28 cellular contexts compared by ENCODE assay signal in the genomic region with DNA sequence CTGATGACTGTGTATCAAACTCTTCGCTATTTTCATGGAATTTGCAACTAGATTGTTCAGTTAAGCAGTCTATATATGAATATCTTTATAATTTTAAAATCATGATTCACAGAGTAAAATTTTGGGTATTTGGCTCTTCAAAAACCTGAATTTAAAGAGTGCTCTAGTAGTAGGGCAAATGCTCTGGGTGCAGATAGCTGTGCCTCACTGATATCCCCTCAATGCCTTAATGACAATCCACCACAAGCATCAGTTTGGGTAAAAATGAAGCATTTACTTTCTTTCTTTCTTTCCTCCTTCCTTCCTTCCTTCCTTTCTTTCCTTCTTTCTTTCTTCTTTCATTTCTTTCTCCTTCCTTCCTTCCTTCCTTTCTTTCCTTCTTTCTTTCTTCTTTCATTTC.
"Had no signal": no experiment of that assay in that cellular context is flagged by ENCODE, and none has a peak within 500 bp of the region (broad histone marks: within the 10 kb centered on the region; RNA-seq: fewer than 3 reads in every experiment).

No MANE protein-coding gene starts in this region.

- H3K4me1 Mint-ChIP-seq: stimulated activated effector memory CD8-positive, alpha-beta T cell treated with anti-CD3 and anti-CD28 coated beads, Interleukin-12 subunit alpha, Interleukin-12 subunit beta, amount 100 ng/mL, for 72 hours; stimulated activated memory B cell treated with anti-CD40 and anti-IgM and Interleukin-4, amounts not matched to agents 10 μg/mL and 1 μg/mL and 100 μg/mL, for 72 hours; stimulated activated naive B cell treated with anti-CD40 and anti-IgM and Interleukin-4, amounts not matched to agents 10 μg/mL and 1 μg/mL and 100 μg/mL, for 72 hours; stimulated activated naive CD8-positive, alpha-beta T cell treated with anti-CD3 and anti-CD28 coated beads, Interleukin-15, amount 100 ng/mL, for 72 hours had no signal

- H3K36me3 ChIP-seq: stomach, suprapubic skin, thoracic aorta, thyroid gland, tibial artery, tibial nerve, transverse colon, upper lobe of left lung, upper lobe of right lung, uterus, vagina had no signal

- ATAC-seq: stimulated activated effector memory CD8-positive, alpha-beta T cell treated with anti-CD3 and anti-CD28 coated beads, Interleukin-12 subunit alpha, Interleukin-12 subunit beta, amount 100 ng/mL, for 72 hours; stimulated activated memory B cell treated with anti-CD40 and anti-IgM and Interleukin-4, amounts not matched to agents 10 μg/mL and 1 μg/mL and 100 μg/mL, for 72 hours; stimulated activated naive B cell treated with anti-CD40 and anti-IgM and Interleukin-4, amounts not matched to agents 10 μg/mL and 1 μg/mL and 100 μg/mL, for 72 hours; stimulated activated naive CD8-positive, alpha-beta T cell treated with anti-CD3 and anti-CD28 coated beads, Interleukin-15, amount 100 ng/mL, for 72 hours; upper lobe of right lung had no signal

- H3K9me3 ChIP-seq: stomach, suprapubic skin, testis, thoracic aorta, thyroid gland, tibial artery, tibial nerve, transverse colon, upper lobe of left lung, upper lobe of right lung, uterus, vagina had no signal

- H3K27me3 Mint-ChIP-seq: stimulated activated memory B cell treated with anti-CD40 and anti-IgM and Interleukin-4, amounts not matched to agents 10 μg/mL and 1 μg/mL and 100 μg/mL, for 72 hours; stimulated activated naive B cell treated with anti-CD40 and anti-IgM and Interleukin-4, amounts not matched to agents 10 μg/mL and 1 μg/mL and 100 μg/mL, for 72 hours; stimulated activated naive CD8-positive, alpha-beta T cell treated with anti-CD3 and anti-CD28 coated beads, Interleukin-15, amount 100 ng/mL, for 72 hours; stimulated activated naive CD8-positive, alpha-beta T cell treated with anti-CD3 and anti-CD28 coated beads, Interleukin-15, Interleukin-2, amounts not matched to agents 100 ng/mL and 50 ng/mL, for 24 hours had no signal

- FAIRE-seq: urothelium cell line had no signal

- H3K9me3 Mint-ChIP-seq: stimulated activated effector memory CD8-positive, alpha-beta T cell treated with anti-CD3 and anti-CD28 coated beads, Interleukin-12 subunit alpha, Interleukin-12 subunit beta, amount 100 ng/mL, for 72 hours; stimulated activated memory B cell treated with anti-CD40 and anti-IgM and Interleukin-4, amounts not matched to agents 10 μg/mL and 1 μg/mL and 100 μg/mL, for 72 hours; stimulated activated naive B cell treated with anti-CD40 and anti-IgM and Interleukin-4, amounts not matched to agents 10 μg/mL and 1 μg/mL and 100 μg/mL, for 72 hours; stimulated activated naive CD8-positive, alpha-beta T cell treated with anti-CD3 and anti-CD28 coated beads, Interleukin-15, amount 100 ng/mL, for 72 hours; stimulated activated naive CD8-positive, alpha-beta T cell treated with anti-CD3 and anti-CD28 coated beads, Interleukin-15, Interleukin-2, amounts not matched to agents 100 ng/mL and 50 ng/mL, for 24 hours had no signal

- H3K4me3 ChIP-seq: stomach, suprapubic skin, testis, thoracic aorta, thyroid gland, tibial artery, tibial nerve, transverse colon, upper lobe of left lung, upper lobe of right lung, uterus, vagina had no signal

- H3K4me3 Mint-ChIP-seq: stimulated activated effector memory CD8-positive, alpha-beta T cell treated with anti-CD3 and anti-CD28 coated beads, Interleukin-12 subunit alpha, Interleukin-12 subunit beta, amount 100 ng/mL, for 72 hours; stimulated activated memory B cell treated with anti-CD40 and anti-IgM and Interleukin-4, amounts not matched to agents 10 μg/mL and 1 μg/mL and 100 μg/mL, for 72 hours; stimulated activated naive B cell treated with anti-CD40 and anti-IgM and Interleukin-4, amounts not matched to agents 10 μg/mL and 1 μg/mL and 100 μg/mL, for 72 hours; stimulated activated naive CD8-positive, alpha-beta T cell treated with anti-CD3 and anti-CD28 coated beads, Interleukin-15, amount 100 ng/mL, for 72 hours; stimulated activated naive CD8-positive, alpha-beta T cell treated with anti-CD3 and anti-CD28 coated beads, Interleukin-15, Interleukin-2, amounts not matched to agents 100 ng/mL and 50 ng/mL, for 24 hours; type B pancreatic cell had no signal

- H3K27ac Mint-ChIP-seq: stimulated activated effector memory CD8-positive, alpha-beta T cell treated with anti-CD3 and anti-CD28 coated beads, Interleukin-12 subunit alpha, Interleukin-12 subunit beta, amount 100 ng/mL, for 72 hours; stimulated activated memory B cell treated with anti-CD40 and anti-IgM and Interleukin-4, amounts not matched to agents 10 μg/mL and 1 μg/mL and 100 μg/mL, for 72 hours; stimulated activated naive B cell treated with anti-CD40 and anti-IgM and Interleukin-4, amounts not matched to agents 10 μg/mL and 1 μg/mL and 100 μg/mL, for 72 hours; stimulated activated naive CD8-positive, alpha-beta T cell treated with anti-CD3 and anti-CD28 coated beads, Interleukin-15, amount 100 ng/mL, for 72 hours; stimulated activated naive CD8-positive, alpha-beta T cell treated with anti-CD3 and anti-CD28 coated beads, Interleukin-15, Interleukin-2, amounts not matched to agents 100 ng/mL and 50 ng/mL, for 24 hours; type B pancreatic cell had no signal

- H3K27me3 ChIP-seq: stomach, suprapubic skin, testis, thyroid gland, tibial artery, tibial nerve, transverse colon, upper lobe of left lung, upper lobe of right lung, uterus, vagina had no signal

- H3K36me3 Mint-ChIP-seq: stimulated activated effector memory CD8-positive, alpha-beta T cell treated with anti-CD3 and anti-CD28 coated beads, Interleukin-12 subunit alpha, Interleukin-12 subunit beta, amount 100 ng/mL, for 72 hours; stimulated activated memory B cell treated with anti-CD40 and anti-IgM and Interleukin-4, amounts not matched to agents 10 μg/mL and 1 μg/mL and 100 μg/mL, for 72 hours; stimulated activated naive B cell treated with anti-CD40 and anti-IgM and Interleukin-4, amounts not matched to agents 10 μg/mL and 1 μg/mL and 100 μg/mL, for 72 hours; type B pancreatic cell had no signal

- DNase-seq: stimulated activated CD4-positive, alpha-beta T cell treated with anti-CD3 and anti-CD28 coated beads, Interleukin-2, amount 100 ng/mL, for 48 hours; stimulated activated CD4-positive, alpha-beta T cell treated with anti-CD3 and anti-CD28 coated beads, Interleukin-4, amount 100 ng/mL, for 1 hour; stimulated activated CD4-positive, alpha-beta T cell treated with anti-CD3 and anti-CD28 coated beads, Interleukin-4, amount 100 ng/mL, for 24 hours; stimulated activated CD4-positive, alpha-beta T cell treated with anti-CD3 and anti-CD28 coated beads, Interleukin-4, amount 100 ng/mL, for 4 hours; stimulated activated CD8-positive, alpha-beta memory T cell treated with anti-CD3 and anti-CD28 coated beads, Interleukin-4, amount 100 ng/mL, for 48 hours; stimulated activated naive B cell treated with anti-CD40 and anti-IgM and Interleukin-4, amounts not matched to agents 10 μg/mL and 1 μg/mL and 100 μg/mL, for 72 hours; stimulated activated naive CD4-positive, alpha-beta T cell; stimulated activated naive CD4-positive, alpha-beta T cell treated with Interleukin-2 at 50 U/mL for 16 hours; stimulated activated naive CD8-positive, alpha-beta T cell treated with anti-CD3 and anti-CD28 coated beads, Interleukin-15, amount 100 ng/mL, for 72 hours; stomach; substantia nigra; testis; thyroid gland; tibial artery; transverse colon; trophoblast cell; upper lobe of left lung; upper lobe of right lung; uterus had no signal

- H3K27ac ChIP-seq: stomach, suprapubic skin, testis, thoracic aorta, thyroid gland, tibial artery, transverse colon, upper lobe of left lung, upper lobe of right lung, uterus, vagina had no signal

- H3K4me1 ChIP-seq: stomach, suprapubic skin, testis, thyroid gland, tibial artery, transverse colon, upper lobe of left lung, upper lobe of right lung, uterus, vagina had no signal
